In genomic region chr17:49361902-49362722, GRCh38 we compare ENCODE assay signal across 8 cellular contexts. TPM values are rescaled to one million over a fixed set of nuclear protein-coding genes. Genes with fewer than 3 reads are reported as not detected.
DNase-seq lines count a peak whose midpoint lies in the region; ATAC-seq and TF ChIP-seq lines count a peak whose summit lies in the region.

ZNF652 (minus strand) TSS chr17:49362250; CDS start chr17:49317725, 44,525 bp downstream.

- TF ChIP-seq POLR2A in GM19099 (IDR thresholded peaks at IDR 0.05; ENCODE audit: extremely low read depth, insufficient read length, low read depth) = peak; percentile 43

- intact Hi-C loops in left colon (cut with DNase I, micrococcal nuclease) = no loop called here

- peak; percentile 59 for ATAC-seq in HG03432 (IDR thresholded peaks at IDR 0.05; ENCODE audit: unreplicated experiment)
- ATAC-seq in left colon = peak; percentile 87

- H3K27ac ChIP-seq in cingulate gyrus (ENCODE audit: low read depth, low read length) = peak within 1 kb of the TSS; percentile 88

- DNase-seq in AG20443 (ENCODE audit: low spot score) (peak; percentile 100), NCI-H510A treated with DMSO at 0.1 percent for 48 hours (lab: John Stamatoyannopoulos, UW) (peak; percentile 99), left colon (peak; percentile 95 to 96)
- DNase-seq in activated CD4-positive, alpha-beta T cell treated with anti-CD3 and anti-CD28 coated beads for 4 hours = peak; percentile 95 to 96
- DNase-seq in stimulated activated CD4-positive, alpha-beta T cell treated with anti-CD3 and anti-CD28 coated beads, Interleukin-1b, Interleukin-23, amount 100 ng/mL, for 4 hours (ENCODE audit: low read depth in 2 of 2) = peak; percentile 83 to 94

RNA-seq across cellular contexts. Expression of gene ZNF652, which starts in this region (rescaled TPM):
- total RNA-seq in left colon = 10 to 100 TPM; 52.4 to 53.2 TPM

Comparison
In these comparisons a context has a peak if more than half of its experiments do, and no peak if none do; other contexts are left out.
1. Peak in every context shown above with its lines: DNase-seq, ATAC-seq and H3K27ac ChIP-seq.